23 cellular contexts compared by ENCODE assay signal in genomic region chr2:203469554-203469953, GRCh38.
"Had no signal": no experiment of that assay in that cellular context is flagged by ENCODE, and none has a peak within 500 bp of the region (broad histone marks: within the 10 kb centered on the region; RNA-seq: fewer than 3 reads in every experiment).

No MANE protein-coding gene starts in this region.

- H3K36me3 ChIP-seq: neural progenitor cell, transverse colon had no signal

- H3K79me2 ChIP-seq: parathyroid adenoma had no signal

- H3K27me3 ChIP-seq: heart left ventricle, neural progenitor cell, testis, transverse colon had no signal

- H3K36me3 Mint-ChIP-seq: memory B cell; mesothelial cell of epicardium; natural killer cell; neural progenitor cell; stimulated activated naive B cell treated with anti-CD40 and anti-IgM and Interleukin-4, amounts not matched to agents 10 μg/mL and 1 μg/mL and 100 μg/mL, for 72 hours had no signal

- ATAC-seq: heart left ventricle; lower lobe of right lung; natural killer cell; psoas muscle; sciatic nerve; stimulated activated naive B cell treated with anti-CD40 and anti-IgM and Interleukin-4, amounts not matched to agents 10 μg/mL and 1 μg/mL and 100 μg/mL, for 72 hours; stimulated activated naive CD8-positive, alpha-beta T cell treated with anti-CD3 and anti-CD28 coated beads, Interleukin-15, amount 100 ng/mL, for 72 hours had no signal

- H3K4me3 ChIP-seq: heart left ventricle, left ventricle myocardium inferior, lower lobe of right lung, neural progenitor cell, psoas muscle, testis, transverse colon had no signal

- H3K27ac Mint-ChIP-seq: memory B cell; mesothelial cell of epicardium; natural killer cell; neural progenitor cell; stimulated activated naive B cell treated with anti-CD40 and anti-IgM and Interleukin-4, amounts not matched to agents 10 μg/mL and 1 μg/mL and 100 μg/mL, for 72 hours; stimulated activated naive CD8-positive, alpha-beta T cell treated with anti-CD3 and anti-CD28 coated beads, Interleukin-15, amount 100 ng/mL, for 72 hours had no signal

- H3K4me3 Mint-ChIP-seq: memory B cell; mesothelial cell of epicardium; natural killer cell; neural progenitor cell; stimulated activated naive B cell treated with anti-CD40 and anti-IgM and Interleukin-4, amounts not matched to agents 10 μg/mL and 1 μg/mL and 100 μg/mL, for 72 hours; stimulated activated naive CD8-positive, alpha-beta T cell treated with anti-CD3 and anti-CD28 coated beads, Interleukin-15, amount 100 ng/mL, for 72 hours had no signal

- FAIRE-seq: colon had no signal

- H3K9me3 Mint-ChIP-seq: memory B cell; mesothelial cell of epicardium; natural killer cell; neural progenitor cell; stimulated activated naive B cell treated with anti-CD40 and anti-IgM and Interleukin-4, amounts not matched to agents 10 μg/mL and 1 μg/mL and 100 μg/mL, for 72 hours; stimulated activated naive CD8-positive, alpha-beta T cell treated with anti-CD3 and anti-CD28 coated beads, Interleukin-15, amount 100 ng/mL, for 72 hours had no signal

- H3K9ac ChIP-seq: neural progenitor cell, parathyroid adenoma had no signal

- H2AFZ ChIP-seq: neural progenitor cell, parathyroid adenoma had no signal

- H3K4me2 ChIP-seq: neural progenitor cell had no signal

- H3K27ac ChIP-seq: heart left ventricle, left ventricle myocardium inferior, lower lobe of right lung, neural progenitor cell, parathyroid adenoma, psoas muscle, testis had no signal

- DNase-seq: cerebellar nuclear complex; dermis blood vessel endothelial cell; erythroblast; foreskin melanocyte; heart left ventricle; hippocampal formation; left ventricle myocardium inferior; lower lobe of right lung; natural killer cell; nucleus accumbens; psoas muscle; stimulated activated CD4-positive, alpha-beta T cell treated with anti-CD3 and anti-CD28 coated beads, Interleukin-2, amount 100 ng/mL, for 24 hours; stimulated activated CD4-positive, alpha-beta T cell treated with anti-CD3 and anti-CD28 coated beads, Interleukin-4, amount 100 ng/mL, for 4 hours; stimulated activated naive B cell treated with anti-CD40 and anti-IgM and Interleukin-4, amounts not matched to agents 10 μg/mL and 1 μg/mL and 100 μg/mL, for 72 hours; stimulated activated naive CD8-positive, alpha-beta T cell treated with anti-CD3 and anti-CD28 coated beads, Interleukin-15, amount 100 ng/mL, for 72 hours; testis; transverse colon had no signal

- H3K9me3 ChIP-seq: heart left ventricle, left ventricle myocardium inferior, lower lobe of right lung, psoas muscle, testis, transverse colon had no signal

- H3K4me1 ChIP-seq: neural progenitor cell, parathyroid adenoma, psoas muscle had no signal

- H3K4me1 Mint-ChIP-seq: memory B cell; mesothelial cell of epicardium; natural killer cell; stimulated activated naive B cell treated with anti-CD40 and anti-IgM and Interleukin-4, amounts not matched to agents 10 μg/mL and 1 μg/mL and 100 μg/mL, for 72 hours; stimulated activated naive CD8-positive, alpha-beta T cell treated with anti-CD3 and anti-CD28 coated beads, Interleukin-15, amount 100 ng/mL, for 72 hours had no signal
